ENCODE assay signal across 1 cellular context in the genomic region with DNA sequence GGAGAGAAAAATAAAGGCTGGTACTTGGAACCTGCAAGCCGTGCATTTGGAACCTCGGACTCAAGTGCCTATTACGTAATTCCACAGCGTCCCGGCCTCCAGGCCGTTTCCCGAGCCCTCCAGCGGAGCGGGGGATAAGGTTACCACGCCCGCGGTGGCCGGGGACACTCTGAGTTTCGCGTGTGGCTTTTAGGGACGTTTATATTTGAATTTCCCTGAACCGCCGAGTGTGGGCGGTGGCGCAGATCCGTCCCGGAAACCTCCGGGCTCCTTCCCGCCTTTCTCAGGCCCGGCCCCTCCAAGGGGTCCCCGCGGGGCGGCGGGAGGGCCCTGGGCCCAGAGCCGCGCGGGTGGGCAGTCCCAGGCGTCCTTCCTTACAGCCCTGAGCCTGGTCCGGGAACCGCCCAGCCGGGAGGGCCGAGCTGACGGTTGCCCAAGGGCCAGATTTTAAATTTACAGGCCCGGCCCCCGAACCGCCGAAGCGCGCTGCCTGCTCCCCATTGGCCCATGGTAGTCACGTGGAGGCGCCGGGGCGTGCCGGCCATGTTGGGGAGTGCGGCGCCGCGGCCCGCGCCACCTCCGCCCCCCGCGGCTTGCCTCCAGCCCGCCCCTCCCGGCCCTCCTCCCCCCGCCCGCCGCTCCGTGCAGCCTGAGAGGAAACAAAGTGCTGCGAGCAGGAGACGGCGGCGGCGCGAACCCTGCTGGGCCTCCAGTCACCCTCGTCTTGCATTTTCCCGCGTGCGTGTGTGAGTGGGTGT.
TF ChIP-seq lines count a peak whose summit lies in the region.

A gene with protein sequence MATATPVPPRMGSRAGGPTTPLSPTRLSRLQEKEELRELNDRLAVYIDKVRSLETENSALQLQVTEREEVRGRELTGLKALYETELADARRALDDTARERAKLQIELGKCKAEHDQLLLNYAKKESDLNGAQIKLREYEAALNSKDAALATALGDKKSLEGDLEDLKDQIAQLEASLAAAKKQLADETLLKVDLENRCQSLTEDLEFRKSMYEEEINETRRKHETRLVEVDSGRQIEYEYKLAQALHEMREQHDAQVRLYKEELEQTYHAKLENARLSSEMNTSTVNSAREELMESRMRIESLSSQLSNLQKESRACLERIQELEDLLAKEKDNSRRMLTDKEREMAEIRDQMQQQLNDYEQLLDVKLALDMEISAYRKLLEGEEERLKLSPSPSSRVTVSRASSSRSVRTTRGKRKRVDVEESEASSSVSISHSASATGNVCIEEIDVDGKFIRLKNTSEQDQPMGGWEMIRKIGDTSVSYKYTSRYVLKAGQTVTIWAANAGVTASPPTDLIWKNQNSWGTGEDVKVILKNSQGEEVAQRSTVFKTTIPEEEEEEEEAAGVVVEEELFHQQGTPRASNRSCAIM (plus strand): TSS at position 638 of the 758 bp plus-strand sequence. CDS start 373 bp downstream, outside the sequence.

TF ChIP-seq in K562, 482 proteins besides CTCF, POLR2A, EP300 and RAD21 (continued from another document and continues in another):
- TF ChIP-seq PRDM10 (IDR thresholded peaks at IDR 0.05; ENCODE audit: partially characterized antibody) (peak; percentile 30), TARDBP (IDR thresholded peaks at IDR 0.05) (peak; percentile 96), POLR2AphosphoS2 (IDR thresholded peaks at IDR 0.05; ENCODE audit: low read length) (peak; percentile 57; the same call in 1 of the 2 replicates), POLR2H (tag; IDR thresholded peaks at IDR 0.05; ENCODE audit: low read depth) (peak; percentile 94), PML (IDR thresholded peaks at IDR 0.05; ENCODE audit: low read length) (peak; percentile 74), TEAD1 (CRISPR knock-in tag; IDR thresholded peaks at IDR 0.05) (0 out of 4 replicates have a peak, but pooled peaks of 1 of the 2 experiments have one; percentile 58), PHF21A (IDR thresholded peaks at IDR 0.05; ENCODE audit: borderline replicate concordance, low read depth) (peak; percentile 98), MTA2 (IDR thresholded peaks at IDR 0.05; ENCODE audit: low read depth) (0 out of 2 replicates have a peak, but pooled peaks have one; percentile 29), FOXA1 (IDR thresholded peaks at IDR 0.05; ENCODE audit: borderline replicate concordance) (no peak), ARHGAP35 (IDR thresholded peaks at IDR 0.05; ENCODE audit: partially characterized antibody) (no peak), ARID1B (IDR thresholded peaks at IDR 0.05) (peak; percentile 22; the same call in 1 of the 2 replicates), NBN (IDR thresholded peaks at IDR 0.05; ENCODE audit: low read depth) (peak; percentile 73), ZNF717 (CRISPR knock-in tag; IDR thresholded peaks at IDR 0.05) (no peak), E2F3 (CRISPR knock-in tag; IDR thresholded peaks at IDR 0.05) (peak; percentile 97), NR2F6 (CRISPR knock-in tag; IDR thresholded peaks at IDR 0.05) (no peak), BCLAF1 (IDR thresholded peaks at IDR 0.05; ENCODE audit: borderline replicate concordance in 1 of 2, control insufficient read depth in 1 of 2, low read depth in 2 of 2, low read length in 1 of 2) (peak in 1 of 2 experiments; percentile 27; a peak in 1 of 4 replicates), UBTF (IDR thresholded peaks at IDR 0.05; ENCODE audit: borderline replicate concordance in 1 of 2, low read depth in 2 of 2, low read length in 2 of 2) (peak; percentile 57 to 70; a peak in 2 of 4 replicates), PURB (CRISPR knock-in tag; IDR thresholded peaks at IDR 0.05; ENCODE audit: low read depth) (no peak), ELF4 (CRISPR knock-in tag; IDR thresholded peaks at IDR 0.05) (no peak), CEBPG (CRISPR knock-in tag; IDR thresholded peaks at IDR 0.05) (peak; percentile 73; the same call in 1 of the 2 replicates), CEBPG (tag; conservative IDR thresholded peaks at IDR 0.05 in 1 of 2, IDR thresholded peaks at IDR 0.05 in 1 of 2) (peak; percentile 94 to 96), TRIM28 (IDR thresholded peaks at IDR 0.05) (0 out of 2 replicates have a peak, but pooled peaks have one; percentile 6), LCOR (CRISPR knock-in tag; IDR thresholded peaks at IDR 0.05) (peak; percentile 32; the same call in 1 of the 2 replicates), KDM4B (IDR thresholded peaks at IDR 0.05; ENCODE audit: borderline replicate concordance in 2 of 2, low read depth in 1 of 2) (no peak; a peak in 1 of 4 replicates)
- TF ChIP-seq, protein P1, sequence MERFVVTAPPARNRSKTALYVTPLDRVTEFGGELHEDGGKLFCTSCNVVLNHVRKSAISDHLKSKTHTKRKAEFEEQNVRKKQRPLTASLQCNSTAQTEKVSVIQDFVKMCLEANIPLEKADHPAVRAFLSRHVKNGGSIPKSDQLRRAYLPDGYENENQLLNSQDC (CRISPR knock-in tag; IDR thresholded peaks at IDR 0.05), result 0 out of 2 replicates have a peak, but pooled peaks have one; percentile 56
- TF ChIP-seq, protein P2, sequence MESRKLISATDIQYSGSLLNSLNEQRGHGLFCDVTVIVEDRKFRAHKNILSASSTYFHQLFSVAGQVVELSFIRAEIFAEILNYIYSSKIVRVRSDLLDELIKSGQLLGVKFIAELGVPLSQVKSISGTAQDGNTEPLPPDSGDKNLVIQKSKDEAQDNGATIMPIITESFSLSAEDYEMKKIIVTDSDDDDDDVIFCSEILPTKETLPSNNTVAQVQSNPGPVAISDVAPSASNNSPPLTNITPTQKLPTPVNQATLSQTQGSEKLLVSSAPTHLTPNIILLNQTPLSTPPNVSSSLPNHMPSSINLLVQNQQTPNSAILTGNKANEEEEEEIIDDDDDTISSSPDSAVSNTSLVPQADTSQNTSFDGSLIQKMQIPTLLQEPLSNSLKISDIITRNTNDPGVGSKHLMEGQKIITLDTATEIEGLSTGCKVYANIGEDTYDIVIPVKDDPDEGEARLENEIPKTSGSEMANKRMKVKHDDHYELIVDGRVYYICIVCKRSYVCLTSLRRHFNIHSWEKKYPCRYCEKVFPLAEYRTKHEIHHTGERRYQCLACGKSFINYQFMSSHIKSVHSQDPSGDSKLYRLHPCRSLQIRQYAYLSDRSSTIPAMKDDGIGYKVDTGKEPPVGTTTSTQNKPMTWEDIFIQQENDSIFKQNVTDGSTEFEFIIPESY (CRISPR knock-in tag; IDR thresholded peaks at IDR 0.05), result peak; percentile 50; the same call in 1 of the 2 replicates
- TF ChIP-seq, protein P3, sequence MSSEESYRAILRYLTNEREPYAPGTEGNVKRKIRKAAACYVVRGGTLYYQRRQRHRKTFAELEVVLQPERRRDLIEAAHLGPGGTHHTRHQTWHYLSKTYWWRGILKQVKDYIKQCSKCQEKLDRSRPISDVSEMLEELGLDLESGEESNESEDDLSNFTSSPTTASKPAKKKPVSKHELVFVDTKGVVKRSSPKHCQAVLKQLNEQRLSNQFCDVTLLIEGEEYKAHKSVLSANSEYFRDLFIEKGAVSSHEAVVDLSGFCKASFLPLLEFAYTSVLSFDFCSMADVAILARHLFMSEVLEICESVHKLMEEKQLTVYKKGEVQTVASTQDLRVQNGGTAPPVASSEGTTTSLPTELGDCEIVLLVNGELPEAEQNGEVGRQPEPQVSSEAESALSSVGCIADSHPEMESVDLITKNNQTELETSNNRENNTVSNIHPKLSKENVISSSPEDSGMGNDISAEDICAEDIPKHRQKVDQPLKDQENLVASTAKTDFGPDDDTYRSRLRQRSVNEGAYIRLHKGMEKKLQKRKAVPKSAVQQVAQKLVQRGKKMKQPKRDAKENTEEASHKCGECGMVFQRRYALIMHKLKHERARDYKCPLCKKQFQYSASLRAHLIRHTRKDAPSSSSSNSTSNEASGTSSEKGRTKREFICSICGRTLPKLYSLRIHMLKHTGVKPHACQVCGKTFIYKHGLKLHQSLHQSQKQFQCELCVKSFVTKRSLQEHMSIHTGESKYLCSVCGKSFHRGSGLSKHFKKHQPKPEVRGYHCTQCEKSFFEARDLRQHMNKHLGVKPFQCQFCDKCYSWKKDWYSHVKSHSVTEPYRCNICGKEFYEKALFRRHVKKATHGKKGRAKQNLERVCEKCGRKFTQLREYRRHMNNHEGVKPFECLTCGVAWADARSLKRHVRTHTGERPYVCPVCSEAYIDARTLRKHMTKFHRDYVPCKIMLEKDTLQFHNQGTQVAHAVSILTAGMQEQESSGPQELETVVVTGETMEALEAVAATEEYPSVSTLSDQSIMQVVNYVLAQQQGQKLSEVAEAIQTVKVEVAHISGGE (CRISPR knock-in tag; IDR thresholded peaks at IDR 0.05), result peak in 1 of 3 experiments; percentile 68; a peak in 2 of 6 replicates
- TF ChIP-seq, protein P4, sequence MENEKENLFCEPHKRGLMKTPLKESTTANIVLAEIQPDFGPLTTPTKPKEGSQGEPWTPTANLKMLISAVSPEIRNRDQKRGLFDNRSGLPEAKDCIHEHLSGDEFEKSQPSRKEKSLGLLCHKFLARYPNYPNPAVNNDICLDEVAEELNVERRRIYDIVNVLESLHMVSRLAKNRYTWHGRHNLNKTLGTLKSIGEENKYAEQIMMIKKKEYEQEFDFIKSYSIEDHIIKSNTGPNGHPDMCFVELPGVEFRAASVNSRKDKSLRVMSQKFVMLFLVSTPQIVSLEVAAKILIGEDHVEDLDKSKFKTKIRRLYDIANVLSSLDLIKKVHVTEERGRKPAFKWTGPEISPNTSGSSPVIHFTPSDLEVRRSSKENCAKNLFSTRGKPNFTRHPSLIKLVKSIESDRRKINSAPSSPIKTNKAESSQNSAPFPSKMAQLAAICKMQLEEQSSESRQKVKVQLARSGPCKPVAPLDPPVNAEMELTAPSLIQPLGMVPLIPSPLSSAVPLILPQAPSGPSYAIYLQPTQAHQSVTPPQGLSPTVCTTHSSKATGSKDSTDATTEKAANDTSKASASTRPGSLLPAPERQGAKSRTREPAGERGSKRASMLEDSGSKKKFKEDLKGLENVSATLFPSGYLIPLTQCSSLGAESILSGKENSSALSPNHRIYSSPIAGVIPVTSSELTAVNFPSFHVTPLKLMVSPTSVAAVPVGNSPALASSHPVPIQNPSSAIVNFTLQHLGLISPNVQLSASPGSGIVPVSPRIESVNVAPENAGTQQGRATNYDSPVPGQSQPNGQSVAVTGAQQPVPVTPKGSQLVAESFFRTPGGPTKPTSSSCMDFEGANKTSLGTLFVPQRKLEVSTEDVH (IDR thresholded peaks at IDR 0.05; ENCODE audit: low read depth, partially characterized antibody), result peak; percentile 85
